ENCODE assay signal across 9 cellular contexts in the genomic region with DNA sequence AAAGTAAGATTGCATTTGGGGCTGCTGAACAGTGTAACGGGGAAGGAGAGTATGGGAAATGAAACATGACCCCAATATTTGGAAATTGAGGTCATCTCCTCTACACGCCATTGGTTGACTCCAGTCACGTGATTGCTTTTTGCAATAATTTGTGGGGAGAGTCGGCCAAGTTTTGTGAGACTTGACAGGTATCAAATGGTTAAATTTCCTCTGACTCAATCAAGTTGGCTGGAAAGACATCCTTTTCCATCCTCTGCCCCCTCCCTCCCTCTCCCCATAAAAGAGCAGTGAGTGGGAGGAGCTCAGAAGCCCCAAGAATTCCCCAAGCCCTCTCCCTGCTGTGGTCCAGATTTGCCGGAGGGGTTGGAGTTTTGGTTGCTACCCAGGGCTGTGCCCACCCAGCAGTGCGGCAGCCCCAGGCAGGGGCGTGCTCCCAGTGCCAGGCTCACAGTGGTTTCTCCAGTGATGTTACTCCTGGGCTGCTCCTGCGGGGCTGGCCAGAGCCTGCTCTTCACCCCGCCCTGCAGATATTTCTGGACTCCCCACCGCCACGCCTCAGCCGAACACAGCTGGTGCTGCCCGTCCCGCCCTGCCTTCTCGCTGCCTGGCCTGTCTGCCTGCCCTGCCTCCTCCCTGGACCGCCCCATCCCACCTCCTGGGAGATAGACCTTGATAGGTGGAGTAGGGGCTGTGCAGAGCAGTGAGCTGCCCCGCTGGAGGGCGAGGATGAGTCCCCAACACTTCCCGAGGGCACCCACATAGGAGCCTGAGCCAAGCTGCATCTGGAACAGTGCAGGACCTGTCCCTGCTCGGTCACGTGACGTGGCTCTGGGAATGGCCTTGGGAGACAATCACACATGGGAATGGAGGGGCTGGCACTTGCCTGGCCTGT. TPM values are rescaled to one million over a fixed set of nuclear protein-coding genes. Genes with fewer than 3 reads are reported as not detected.
DNase-seq lines count a peak whose midpoint lies in the region; ATAC-seq and TF ChIP-seq lines count a peak whose summit lies in the region.
"Had no signal": no experiment of that assay in that cellular context is flagged by ENCODE, and none has a peak within 500 bp of the region (broad histone marks: within the 10 kb centered on the region; RNA-seq: fewer than 3 reads in every experiment).

No MANE protein-coding gene starts in this region.

- peaks cover 2% of the 10 kb centered on the region for H3K4me1 Mint-ChIP-seq in activated naive CD4-positive, alpha-beta T cell treated with anti-CD3 and anti-CD28 coated beads, Interleukin-2, amount 10 ng/mL, durations not matched to agents 7 days and 5 days

- DNase-seq in Right ventricle myocardium inferior (ENCODE audit: missing footprints): no peak
- no peak for DNase-seq in cardiac septum (ENCODE audit: low spot score)
- peak; percentile 88 for DNase-seq in epidermal melanocyte (ENCODE audit: insufficient read length, low spot score)
- DNase-seq in stimulated activated CD4-positive, alpha-beta T cell treated with anti-CD3 and anti-CD28 coated beads, Interleukin-4, amount 100 ng/mL, for 24 hours: no peak
- DNase-seq in activated naive CD4-positive, alpha-beta T cell treated with anti-CD3 and anti-CD28 coated beads, Interleukin-2, amount 10 ng/mL, durations not matched to agents 7 days and 5 days: no peak
- no peak for DNase-seq in HEK293T (ENCODE audit: extremely low spot score)
- DNase-seq in stimulated activated CD4-positive, alpha-beta T cell treated with anti-CD3 and anti-CD28 coated beads, Interleukin-2, amount 100 ng/mL, for 24 hours: no peak
- DNase-seq: ACHN had no signal

- POLR2A ChIA-PET in HEK293T (lab: Yijun Ruan, JAX): no interaction called here

- intact Hi-C loops in Right ventricle myocardium inferior (cut with DNase I) (loop anchor here (5.0 to 10.0 kb wide), 4 partner anchors 47 to 470 kb away; no protein-coding TSS in a partner anchor), cardiac septum (cut with DNase I) (loop anchor here (5.0 to 10.0 kb wide), 4 partner anchors 42 to 480 kb away; partner anchors contain the start of gene RNU6ATAC)

- peaks cover 45% of the 10 kb centered on the region for H3K27me3 Mint-ChIP-seq in activated naive CD4-positive, alpha-beta T cell treated with anti-CD3 and anti-CD28 coated beads, Interleukin-2, amount 10 ng/mL, durations not matched to agents 7 days and 5 days

- H3K9me3 Mint-ChIP-seq in activated naive CD4-positive, alpha-beta T cell treated with anti-CD3 and anti-CD28 coated beads, Interleukin-2, amount 10 ng/mL, durations not matched to agents 7 days and 5 days: no peaks in the 10 kb centered on the region

- H3K9ac ChIP-seq in muscle layer of colon (ENCODE audit: low read length): peak overlapping the region; percentile 34

- peaks cover 57% of the 10 kb centered on the region for H3K4me1 ChIP-seq in muscle layer of colon (ENCODE audit: insufficient read depth, low read length)

- H3K36me3 ChIP-seq in muscle layer of colon (ENCODE audit: insufficient read depth, low read length): no peaks in the 10 kb centered on the region

- ATAC-seq in Right ventricle myocardium inferior: peak; percentile 61

- H3K4me3 Mint-ChIP-seq in activated naive CD4-positive, alpha-beta T cell treated with anti-CD3 and anti-CD28 coated beads, Interleukin-2, amount 10 ng/mL, durations not matched to agents 7 days and 5 days: no peak overlapping the region

- CTCF ChIA-PET in activated naive CD4-positive, alpha-beta T cell treated with anti-CD3 and anti-CD28 coated beads, Interleukin-2, amount 10 ng/mL, durations not matched to agents 7 days and 5 days (lab: Charles Lee): interaction anchor here (0.7 kb wide), 1 partner anchor 126 kb away, joined by 3 read pairs; no protein-coding TSS in a partner anchor
- CTCF ChIA-PET in HEK293T (lab: Yijun Ruan, JAX): interaction anchor here (0.6 kb wide), 1 partner anchor 122 kb away, joined by 3 read pairs; no protein-coding TSS in a partner anchor

- H3K36me3 Mint-ChIP-seq in activated naive CD4-positive, alpha-beta T cell treated with anti-CD3 and anti-CD28 coated beads, Interleukin-2, amount 10 ng/mL, durations not matched to agents 7 days and 5 days: no peaks in the 10 kb centered on the region

- no peaks in the 10 kb centered on the region for H3K27me3 ChIP-seq in muscle layer of colon (ENCODE audit: control insufficient read depth in 1 of 2, insufficient read depth in 2 of 2, low read length in 2 of 2)

- peak overlapping the region; percentile 95 for H3K27ac ChIP-seq in muscle layer of colon (ENCODE audit: low read depth, low read length)

- no peaks in the 10 kb centered on the region for H3K9me3 ChIP-seq in muscle layer of colon (ENCODE audit: low read length)

- no peak overlapping the region for H3K27ac Mint-ChIP-seq in activated naive CD4-positive, alpha-beta T cell treated with anti-CD3 and anti-CD28 coated beads, Interleukin-2, amount 10 ng/mL, durations not matched to agents 7 days and 5 days

- peak overlapping the region; percentile 16 to 66 for H3K4me3 ChIP-seq in muscle layer of colon (ENCODE audit: low read depth in 1 of 2, low read length in 2 of 2)

TF ChIP-seq in HEK293T, 16 proteins besides CTCF, POLR2A, EP300 and RAD21:
- TF ChIP-seq SP1 (IDR thresholded peaks at IDR 0.05) (no peak), ZNF384 (IDR thresholded peaks at IDR 0.05) (no peak), HDGF (IDR thresholded peaks at IDR 0.05; ENCODE audit: borderline replicate concordance) (no peak), FOXM1 (IDR thresholded peaks at IDR 0.05; ENCODE audit: borderline replicate concordance) (no peak), NFRKB (IDR thresholded peaks at IDR 0.05) (no peak), TARDBP (IDR thresholded peaks at IDR 0.05) (no peak), LEF1 (IDR thresholded peaks at IDR 0.05; ENCODE audit: borderline replicate concordance) (no peak), SUZ12 (IDR thresholded peaks at IDR 0.05) (no peak), ELF4 (IDR thresholded peaks at IDR 0.05) (no peak)
- TF ChIP-seq, protein P1, sequence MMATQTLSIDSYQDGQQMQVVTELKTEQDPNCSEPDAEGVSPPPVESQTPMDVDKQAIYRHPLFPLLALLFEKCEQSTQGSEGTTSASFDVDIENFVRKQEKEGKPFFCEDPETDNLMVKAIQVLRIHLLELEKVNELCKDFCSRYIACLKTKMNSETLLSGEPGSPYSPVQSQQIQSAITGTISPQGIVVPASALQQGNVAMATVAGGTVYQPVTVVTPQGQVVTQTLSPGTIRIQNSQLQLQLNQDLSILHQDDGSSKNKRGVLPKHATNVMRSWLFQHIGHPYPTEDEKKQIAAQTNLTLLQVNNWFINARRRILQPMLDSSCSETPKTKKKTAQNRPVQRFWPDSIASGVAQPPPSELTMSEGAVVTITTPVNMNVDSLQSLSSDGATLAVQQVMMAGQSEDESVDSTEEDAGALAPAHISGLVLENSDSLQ (IDR thresholded peaks at IDR 0.05): no peak

RNA-seq across cellular contexts. Expression of gene COL5A1, which starts 3.4 kb away (rescaled TPM):
- total RNA-seq in Right ventricle myocardium inferior (18.7 TPM), cardiac septum (21.6 TPM)
